21 cellular contexts compared by ENCODE assay signal in the genomic region with DNA sequence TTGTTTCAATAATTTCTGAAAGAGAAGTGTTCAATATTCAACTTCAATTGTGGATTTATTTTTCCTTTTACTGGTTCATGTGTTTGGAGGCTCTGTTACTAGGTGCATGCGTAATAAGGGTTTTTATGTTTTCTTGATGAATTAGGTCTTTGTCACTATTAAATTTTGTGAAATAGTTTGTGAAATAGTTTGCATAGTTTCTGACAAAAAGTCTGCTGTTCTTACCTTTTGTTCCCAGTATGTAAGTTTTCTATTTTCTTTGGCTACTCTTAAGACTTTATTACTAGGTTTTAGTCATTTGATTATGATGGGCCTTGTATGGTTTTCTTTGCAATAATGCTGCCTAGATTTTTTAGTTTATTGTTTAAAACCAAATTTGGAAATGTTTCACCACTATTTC. TPM values are rescaled to one million over a fixed set of nuclear protein-coding genes. Genes with fewer than 3 reads are reported as not detected.
A peak's percentile ranks its signal among the peaks of the same experiment; 100 is the strongest.
DNase-seq lines count a peak whose midpoint lies in the region; ATAC-seq and TF ChIP-seq lines count a peak whose summit lies in the region.
"Had no signal": no experiment of that assay in that cellular context is flagged by ENCODE, and none has a peak within 500 bp of the region (broad histone marks: within the 10 kb centered on the region; RNA-seq: fewer than 3 reads in every experiment).

No MANE protein-coding gene starts in this region.

- no peak overlapping the region; a peak in 1 of 22 replicates for H3K9ac ChIP-seq in BLaER1 treated with 17β-estradiol and CSF1 and Interleukin-3, amounts not matched to agents 10 nM and 100 nM
- H3K9ac ChIP-seq in IMR-90 (ENCODE audit: low read depth, low read length) = no peak overlapping the region

- TF ChIP-seq CTCF in IMR-90 (conservative IDR thresholded peaks at IDR 0.05; ENCODE audit: low read depth, low read length) = no peak
- no peak for TF ChIP-seq CTCF in chondrocyte (IDR thresholded peaks at IDR 0.05)
- no peak for TF ChIP-seq CTCF in progenitor cell of endocrine pancreas (IDR thresholded peaks at IDR 0.05; ENCODE audit: unreplicated experiment)
- no peak for TF ChIP-seq CTCF in glutamatergic neuron (IDR thresholded peaks at IDR 0.05; ENCODE audit: partially characterized antibody, unreplicated experiment)
- TF ChIP-seq CTCF in WERI-Rb-1 (IDR thresholded peaks at IDR 0.05; ENCODE audit: low read depth, low read length) = no peak

- H3K4me1 Mint-ChIP-seq in chondrocyte (ENCODE audit: low read depth) (peaks cover 79% of the 10 kb centered on the region), progenitor cell of endocrine pancreas (ENCODE audit: low read depth) (peaks cover 10% of the 10 kb centered on the region), glutamatergic neuron (ENCODE audit: low read depth, unreplicated experiment) (peaks cover 33% of the 10 kb centered on the region)

- H3K36me3 ChIP-seq in BLaER1 treated with 17β-estradiol and CSF1 and Interleukin-3, amounts not matched to agents 10 nM and 100 nM = peaks cover 38 to 96% (median 82%) of the 10 kb centered on the region in 11 experiments
- H3K36me3 ChIP-seq in IMR-90 (ENCODE audit: control insufficient read depth, insufficient read depth, low read length) (peaks cover 8% of the 10 kb centered on the region; the same call in 1 of the 2 replicates), WERI-Rb-1 (peaks cover 22% of the 10 kb centered on the region)
- H3K36me3 ChIP-seq: colonic mucosa had no signal

- H3K23ac ChIP-seq in IMR-90 (ENCODE audit: low read depth, low read length) = no peak overlapping the region

- no TSS peak for BruUV-seq in IMR-90 (replicated peaks; lab: Mats Ljungman, UMichigan)

- H3K27ac ChIP-seq in BLaER1 treated with 17β-estradiol and CSF1 and Interleukin-3, amounts not matched to agents 10 nM and 100 nM = peak overlapping the region in 7 of 11 experiments; percentile 55 to 76 (median 67); a peak in 13 of 22 replicates
- H3K27ac ChIP-seq in IMR-90 (ENCODE audit: insufficient read depth, low read length) (no peak overlapping the region), WERI-Rb-1 (no peak overlapping the region)
- H3K27ac ChIP-seq: body of pancreas, colonic mucosa had no signal

- H3K27me3 Mint-ChIP-seq in chondrocyte (ENCODE audit: low read depth) = no peaks in the 10 kb centered on the region
- no peaks in the 10 kb centered on the region for H3K27me3 Mint-ChIP-seq in progenitor cell of endocrine pancreas
- no peaks in the 10 kb centered on the region for H3K27me3 Mint-ChIP-seq in glutamatergic neuron (ENCODE audit: unreplicated experiment)
- H3K27me3 Mint-ChIP-seq: activated naive CD4-positive, alpha-beta T cell treated with anti-CD3 and anti-CD28 coated beads, Interleukin-2, amount 10 ng/mL, durations not matched to agents 7 days and 5 days; CD4-positive, alpha-beta memory T cell; effector memory CD8-positive, alpha-beta T cell; naive B cell; T-cell had no signal

- H3K9me3 ChIP-seq in BLaER1 treated with 17β-estradiol and CSF1 and Interleukin-3, amounts not matched to agents 10 nM and 100 nM (replicated peaks in 1 of 11) = peaks cover 10 to 61% (median 44%) of the 10 kb centered on the region in 11 experiments; a peak in 20 of 22 replicates
- H3K9me3 ChIP-seq in IMR-90 (ENCODE audit: control insufficient read depth, insufficient read depth, low read length) (no peaks in the 10 kb centered on the region), WERI-Rb-1 (ENCODE audit: severe bottlenecking) (no peaks in the 10 kb centered on the region)
- H3K9me3 ChIP-seq: body of pancreas, colonic mucosa had no signal

- no peak overlapping the region for H2AK9ac ChIP-seq in IMR-90 (replicated peaks; ENCODE audit: low read depth, low read length, poor library complexity)

- ATAC-seq in IMR-90 (ENCODE audit: low read depth) = no peak
- ATAC-seq: body of pancreas; effector memory CD8-positive, alpha-beta T cell; Panc1; right cardiac atrium; T-cell had no signal

- no peak overlapping the region for H3K14ac ChIP-seq in IMR-90 (replicated peaks; ENCODE audit: low read depth, low read length)

- in situ Hi-C loops in IMR-90 (cut with MboI; ENCODE audit: low sequenced_read_pairs) = no loop called here

- H2AFZ ChIP-seq in IMR-90 (replicated peaks; ENCODE audit: low read length, poor library complexity) = no peak overlapping the region

- H3K18ac ChIP-seq in IMR-90 (ENCODE audit: low read depth, low read length) = no peak overlapping the region

- H3K9me3 Mint-ChIP-seq in chondrocyte (ENCODE audit: low read depth) = peaks cover 10% of the 10 kb centered on the region
- H3K9me3 Mint-ChIP-seq in progenitor cell of endocrine pancreas (ENCODE audit: low read depth) = peaks cover 8% of the 10 kb centered on the region
- peaks cover 4% of the 10 kb centered on the region for H3K9me3 Mint-ChIP-seq in glutamatergic neuron (ENCODE audit: unreplicated experiment)
- H3K9me3 Mint-ChIP-seq: effector memory CD8-positive, alpha-beta T cell had no signal

- no peak overlapping the region for H3K4me3 ChIP-seq in BLaER1 treated with 17β-estradiol and CSF1 and Interleukin-3, amounts not matched to agents 10 nM and 100 nM
- H3K4me3 ChIP-seq in IMR-90 (ENCODE audit: insufficient read depth, low read depth, low read length) = no peak overlapping the region
- H3K4me3 ChIP-seq in WERI-Rb-1 (ENCODE audit: low read depth, low read length) = no peak overlapping the region
- H3K4me3 ChIP-seq: body of pancreas, colonic mucosa had no signal

- H2BK20ac ChIP-seq in IMR-90 (ENCODE audit: low read depth, low read length) = no peak overlapping the region

- H3K27me3 ChIP-seq in BLaER1 treated with 17β-estradiol and CSF1 and Interleukin-3, amounts not matched to agents 10 nM and 100 nM = no peaks in the 10 kb centered on the region
- H3K27me3 ChIP-seq in IMR-90 (ENCODE audit: control insufficient read depth, insufficient read depth, low read length) = no peaks in the 10 kb centered on the region
- no peaks in the 10 kb centered on the region for H3K27me3 ChIP-seq in WERI-Rb-1 (ENCODE audit: insufficient read depth, low read depth, severe bottlenecking)
- H3K27me3 ChIP-seq: body of pancreas, colonic mucosa had no signal

- H3K4me2 ChIP-seq in BLaER1 treated with 17β-estradiol and CSF1 and Interleukin-3, amounts not matched to agents 10 nM and 100 nM = peak overlapping the region in 8 of 11 experiments; percentile 33 to 77 (median 52); a peak in 5 of 22 replicates
- H3K4me2 ChIP-seq in IMR-90 (ENCODE audit: low read depth, low read length) = no peak overlapping the region

- intact Hi-C loops in IMR-90 (cut with micrococcal nuclease) = no loop called here

- DNase-seq in IMR-90 (peak; percentile 9), chondrocyte (ENCODE audit: low spot score) (no peak), progenitor cell of endocrine pancreas (ENCODE audit: low spot score, unreplicated experiment) (no peak), nucleus accumbens (lab: John Stamatoyannopoulos, UW) (no peak), HUDEP-2 (lab: John Stamatoyannopoulos, UW; ENCODE audit: unreplicated experiment in 76 of 76) (no peak), glutamatergic neuron (no peak), WERI-Rb-1 (no peak)
- DNase-seq: activated CD4-positive, alpha-beta T cell treated with anti-CD3 and anti-CD28 coated beads for 4 hours; activated naive CD4-positive, alpha-beta T cell treated with anti-CD3 and anti-CD28 coated beads, Interleukin-2, amount 10 ng/mL, durations not matched to agents 7 days and 5 days; CD4-positive, alpha-beta memory T cell; colonic mucosa; effector memory CD8-positive, alpha-beta T cell; naive B cell; NCI-H1417; NK-92 treated with Interleukin-12 subunit alpha and Interleukin-12 subunit beta, amount 100 ng/mL, for 24 hours; stimulated activated CD8-positive, alpha-beta memory T cell treated with anti-CD3 and anti-CD28 coated beads, Interleukin-4, amount 100 ng/mL, for 48 hours; T-cell had no signal

- H3K27ac Mint-ChIP-seq in chondrocyte (ENCODE audit: unreplicated experiment) (peak overlapping the region; percentile 64), progenitor cell of endocrine pancreas (peak overlapping the region; percentile 74), glutamatergic neuron (ENCODE audit: unreplicated experiment) (no peak overlapping the region)
- H3K27ac Mint-ChIP-seq: activated naive CD4-positive, alpha-beta T cell treated with anti-CD3 and anti-CD28 coated beads, Interleukin-2, amount 10 ng/mL, durations not matched to agents 7 days and 5 days; T-cell had no signal

- peaks cover 31 to 98% (median 64%) of the 10 kb centered on the region in 11 experiments; a peak in 20 of 22 replicates for H4K20me1 ChIP-seq in BLaER1 treated with 17β-estradiol and CSF1 and Interleukin-3, amounts not matched to agents 10 nM and 100 nM
- H4K20me1 ChIP-seq in IMR-90 (ENCODE audit: insufficient read depth, low read length) = peaks cover 27% of the 10 kb centered on the region; the same call in 1 of the 2 replicates

- CTCF ChIA-PET in IMR-90 (lab: Yijun Ruan, JAX) = no interaction called here

- no peak for TF ChIP-seq POLR2A in IMR-90 (IDR thresholded peaks at IDR 0.05; ENCODE audit: low read depth, low read length)

- no peak overlapping the region for H4K91ac ChIP-seq in IMR-90 (ENCODE audit: insufficient read depth, low read depth, low read length)

- H2AK5ac ChIP-seq in IMR-90 (ENCODE audit: low read depth, low read length) = no peak overlapping the region

- H3K36me3 Mint-ChIP-seq in chondrocyte (ENCODE audit: low read depth) (peaks cover 31% of the 10 kb centered on the region), progenitor cell of endocrine pancreas (ENCODE audit: insufficient read depth) (peaks cover 32% of the 10 kb centered on the region), glutamatergic neuron (ENCODE audit: unreplicated experiment) (peaks cover 15% of the 10 kb centered on the region)

- TF ChIP-seq RAD21 in IMR-90 (IDR thresholded peaks at IDR 0.05; ENCODE audit: low read length) = no peak

- WGBS in IMR-90 (ENCODE audit: extremely low coverage in 2 of 2, insufficient read length in 1 of 2), 2 experiments = no CpG with 5 or more reads among the region's 1 CpG

- dilution Hi-C loops in IMR-90 (cut with HindIII; ENCODE audit: low sequenced_read_pairs, unreplicated experiment) = no loop called here

- no peak overlapping the region for H4K8ac ChIP-seq in IMR-90 (ENCODE audit: low read depth in 2 of 2, low read length in 2 of 2)

- peaks cover 8% of the 10 kb centered on the region; the same call in 1 of the 2 replicates for H3K9me1 ChIP-seq in IMR-90 (ENCODE audit: insufficient read depth, low read length)

- no peak overlapping the region for H2BK5ac ChIP-seq in IMR-90 (ENCODE audit: low read depth, low read length, poor library complexity, severe bottlenecking)

- POLR2A ChIA-PET in IMR-90 (lab: Charles Lee; ENCODE audit: unreplicated experiment) = no interaction called here

- no peak overlapping the region for H4K5ac ChIP-seq in IMR-90 (ENCODE audit: low read depth, low read length)

- H3K4me3 Mint-ChIP-seq in chondrocyte (ENCODE audit: unreplicated experiment) (no peak overlapping the region), progenitor cell of endocrine pancreas (ENCODE audit: low read depth) (no peak overlapping the region), glutamatergic neuron (ENCODE audit: unreplicated experiment) (no peak overlapping the region)
- H3K4me3 Mint-ChIP-seq: activated naive CD4-positive, alpha-beta T cell treated with anti-CD3 and anti-CD28 coated beads, Interleukin-2, amount 10 ng/mL, durations not matched to agents 7 days and 5 days; effector memory CD8-positive, alpha-beta T cell; T-cell had no signal

- peaks cover 25 to 41% (median 30%) of the 10 kb centered on the region in 10 experiments for H3K4me1 ChIP-seq in BLaER1 treated with 17β-estradiol and CSF1 and Interleukin-3, amounts not matched to agents 10 nM and 100 nM
- peaks cover 3% of the 10 kb centered on the region; the same call in 1 of the 2 replicates for H3K4me1 ChIP-seq in IMR-90 (ENCODE audit: control insufficient read depth, insufficient read depth, low read length)
- H3K4me1 ChIP-seq: colonic mucosa had no signal

- H3K4ac ChIP-seq in IMR-90 (ENCODE audit: low read depth, low read length) = no peak overlapping the region

- no peak overlapping the region for H2BK120ac ChIP-seq in IMR-90 (ENCODE audit: low read depth, low read length)

- H3K56ac ChIP-seq in IMR-90 (ENCODE audit: extremely low read depth, insufficient read depth, low read length) = no peak overlapping the region

- H3K79me1 ChIP-seq in IMR-90 (ENCODE audit: low read depth in 1 of 2, low read length in 2 of 2) = peaks cover 38 to 55% of the 10 kb centered on the region in 2 experiments

- no peak overlapping the region for H2BK15ac ChIP-seq in IMR-90 (ENCODE audit: low read depth, low read length)

RNA-seq across cellular contexts. Expression of a gene that starts 38.0 kb away (rescaled TPM):
- total RNA-seq in IMR-90 (2012; rRNA removed) = 16.7 and 20.8 TPM in 2 replicates
- polyA plus RNA-seq in IMR-90 (2012; rRNA removed) = 16.1 and 16.6 TPM in 2 replicates
- 7.0 and 12.0 TPM in 2 replicates for polyA plus RNA-seq in IMR-90 (2012; cell fraction: cytosol; rRNA removed)
- polyA plus RNA-seq in IMR-90 (2012; cell fraction: nucleus; rRNA removed; ENCODE audit: low replicate concordance) = 43.0 and 72.9 TPM in 2 replicates
- 138 to 191 TPM (median 184 TPM) in 3 replicates for total RNA-seq in chondrocyte
- total RNA-seq in progenitor cell of endocrine pancreas = 36.2 TPM in 2 replicates
- total RNA-seq in glutamatergic neuron (ENCODE audit: unreplicated experiment) = 49.5 TPM

Comparison
In these comparisons a context has a peak if more than half of its experiments do, and no peak if none do; other contexts are left out.
1. H3K27ac ChIP-seq: peak in BLaER1 treated with 17β-estradiol and CSF1 and Interleukin-3, amounts not matched to agents 10 nM and 100 nM (7 of 11); none in IMR-90 (single experiment) and WERI-Rb-1 (single experiment).